ENCODE assay signal across 8 cellular contexts in genomic region chr9:95506438-95506691, GRCh38. TPM values are rescaled to one million over a fixed set of nuclear protein-coding genes. Genes with fewer than 3 reads are reported as not detected.
DNase-seq lines count a peak whose midpoint lies in the region; ATAC-seq, FAIRE-seq and TF ChIP-seq lines count a peak whose summit lies in the region.

No MANE protein-coding gene starts in this region.

- peak; percentile 14 for DNase-seq in activated T-cell treated with anti-CD3 and anti-CD28 coated beads for 48 hours (ENCODE audit: low read depth)
- no peak for DNase-seq in activated T-cell treated with anti-CD3 and anti-CD28 coated beads for 4 hours
- DNase-seq in WERI-Rb-1 = peak; percentile 39
- peak; percentile 55 for DNase-seq in fibroblast of pulmonary artery (ENCODE audit: low read depth)
- DNase-seq in neuronal stem cell (ENCODE audit: low spot score) = no peak
- no peak for DNase-seq in RCC 7860 (ENCODE audit: low spot score)

- peak overlapping the region; percentile 89 for H2AK5ac ChIP-seq in neuronal stem cell (ENCODE audit: low read depth, low read length)

- H3K23ac ChIP-seq in neuronal stem cell (ENCODE audit: low read depth, low read length, poor library complexity) = peak overlapping the region; percentile 76

- H3K9me3 ChIP-seq in WERI-Rb-1 (ENCODE audit: severe bottlenecking) = no peaks in the 10 kb centered on the region
- peaks cover 0 to 2% of the 10 kb centered on the region in 2 donors for H3K9me3 ChIP-seq in neuronal stem cell (replicated peaks in 1 of 2; ENCODE audit: control insufficient read depth in 2 of 2, insufficient read depth in 1 of 2, low read depth in 1 of 2, low read length in 2 of 2)

- H4K8ac ChIP-seq in neuronal stem cell (ENCODE audit: low read depth, low read length) = no peak overlapping the region

- peak; percentile 13 for ATAC-seq in HG03280 (IDR thresholded peaks at IDR 0.05; ENCODE audit: unreplicated experiment)
- no peak for ATAC-seq in GM21381 (IDR thresholded peaks at IDR 0.05; ENCODE audit: unreplicated experiment)

- H3K27me3 ChIP-seq in WERI-Rb-1 (ENCODE audit: insufficient read depth, low read depth, severe bottlenecking) = no peaks in the 10 kb centered on the region
- H3K27me3 ChIP-seq in neuronal stem cell (ENCODE audit: control insufficient read depth in 3 of 3, insufficient read depth in 3 of 3, low read depth in 1 of 3, low read length in 3 of 3) = no peaks in the 10 kb centered on the region

- H3K9ac ChIP-seq in neuronal stem cell (ENCODE audit: low read depth, low read length, poor library complexity) = peak overlapping the region; percentile 98

- H3K27ac ChIP-seq in WERI-Rb-1 (peak overlapping the region; percentile 96), neuronal stem cell (replicated peaks; ENCODE audit: low read length) (peak overlapping the region; percentile 99)

- peak overlapping the region; percentile 98 for H2BK5ac ChIP-seq in neuronal stem cell (ENCODE audit: low read length)

- H3K4me2 ChIP-seq in neuronal stem cell (ENCODE audit: insufficient read depth, low read length, poor library complexity, severe bottlenecking) = peak overlapping the region; percentile 85

- H2BK12ac ChIP-seq in neuronal stem cell (ENCODE audit: low read length) = no peak overlapping the region

- H2BK15ac ChIP-seq in neuronal stem cell (ENCODE audit: low read length) = peak overlapping the region; percentile 77

- H4K91ac ChIP-seq in neuronal stem cell (ENCODE audit: low read depth, low read length, poor library complexity) = no peak overlapping the region

- peak overlapping the region; percentile 84 for H3K18ac ChIP-seq in neuronal stem cell (ENCODE audit: low read length)

- H3K36me3 ChIP-seq in WERI-Rb-1 (peaks cover 6% of the 10 kb centered on the region; the same call in 1 of the 2 replicates), neuronal stem cell (replicated peaks in 1 of 2; ENCODE audit: control insufficient read depth in 2 of 2, insufficient read depth in 2 of 2, low read length in 2 of 2) (peaks cover 1 to 60% of the 10 kb centered on the region in 2 donors)

- H3K14ac ChIP-seq in neuronal stem cell (ENCODE audit: low read length) = peak overlapping the region; percentile 98

- no CpG with 5 or more reads among the region's 22 CpGs for WGBS in neuronal stem cell (ENCODE audit: extremely low coverage in 2 of 2, insufficient read length in 2 of 2, insufficient replicate concordance in 1 of 2), 2 donors

- peaks cover 5% of the 10 kb centered on the region for H3K79me1 ChIP-seq in neuronal stem cell (ENCODE audit: low read depth, low read length)

- no peak for FAIRE-seq in RCC 7860 (lab: Jason Lieb, UNC)

- peaks cover 12 to 23% of the 10 kb centered on the region in 2 donors for H3K4me1 ChIP-seq in neuronal stem cell (ENCODE audit: control insufficient read depth in 2 of 2, insufficient read depth in 1 of 2, low read depth in 1 of 2, low read length in 2 of 2)

- no peak overlapping the region for H2BK120ac ChIP-seq in neuronal stem cell (ENCODE audit: low read depth, low read length)

- H3K4ac ChIP-seq in neuronal stem cell (ENCODE audit: low read length) = peak overlapping the region; percentile 42

- no peak overlapping the region for H2AFZ ChIP-seq in neuronal stem cell (ENCODE audit: low read length)

- peak overlapping the region; percentile 76 for H3K4me3 ChIP-seq in WERI-Rb-1 (ENCODE audit: low read depth, low read length)
- H3K4me3 ChIP-seq in fibroblast of pulmonary artery (replicated peaks; ENCODE audit: low read depth, low read length) = peak overlapping the region; percentile 85
- H3K4me3 ChIP-seq in neuronal stem cell (ENCODE audit: low read length in 2 of 2) = peak overlapping the region; percentile 94 to 95

- TF ChIP-seq CTCF in WERI-Rb-1 (IDR thresholded peaks at IDR 0.05; ENCODE audit: low read depth, low read length) (no peak), fibroblast of pulmonary artery (IDR thresholded peaks at IDR 0.05; ENCODE audit: low read length, missing control alignments) (no peak)

RNA-seq across cellular contexts. Expression of gene PTCH1, which starts 10.4 kb away (rescaled TPM):
- 18.4 TPM for polyA plus RNA-seq in neuronal stem cell (2013, experiment 1 of 2)
- polyA plus RNA-seq in neuronal stem cell (2013, experiment 2 of 2) = 18.9 TPM

Comparison
In these comparisons a context has a peak if more than half of its experiments do, and no peak if none do; other contexts are left out.
1. DNase-seq: peak in activated T-cell treated with anti-CD3 and anti-CD28 coated beads for 48 hours (single experiment), WERI-Rb-1 (single experiment) and fibroblast of pulmonary artery (single experiment); none in activated T-cell treated with anti-CD3 and anti-CD28 coated beads for 4 hours (single experiment), neuronal stem cell (single experiment) and RCC 7860 (single experiment).
2. Peak in every context shown above with its lines, with median percentiles within 50 percentile points of each other: H3K4me3 ChIP-seq.